14 cellular contexts compared by ENCODE assay signal in the genomic region with DNA sequence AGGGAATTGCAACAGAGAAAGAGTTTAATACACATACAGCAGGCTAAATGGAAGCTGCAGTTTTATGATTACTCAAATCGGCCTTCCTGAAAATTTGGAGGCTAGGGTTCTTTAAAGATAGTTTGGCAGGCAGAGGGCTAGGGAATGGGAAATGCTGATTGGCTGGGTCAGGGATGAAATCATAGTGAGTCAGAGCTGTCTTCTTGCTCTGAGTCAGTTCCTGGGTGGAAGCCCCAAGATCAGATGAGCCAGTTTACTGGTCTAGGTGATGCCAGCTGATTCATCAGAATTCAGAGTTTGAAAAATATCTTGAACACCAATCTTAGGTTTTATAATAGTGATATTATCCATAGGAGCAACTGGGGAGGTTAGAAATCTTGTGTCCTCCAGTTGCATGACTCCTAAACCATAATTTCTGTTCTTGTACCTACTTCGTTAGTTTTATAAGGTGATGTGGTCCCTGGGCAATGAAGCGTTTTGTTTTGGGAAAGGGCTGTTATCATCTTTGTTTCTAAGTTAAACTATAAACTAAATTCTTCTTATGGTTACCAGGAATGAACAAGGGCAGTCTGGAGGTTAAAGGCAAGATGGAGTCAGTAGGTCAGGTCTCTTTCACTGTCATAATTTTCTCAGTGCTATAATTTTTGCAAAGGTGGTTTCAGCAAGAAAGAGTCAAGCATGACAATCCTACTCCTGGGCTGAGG.
DNase-seq lines count a peak whose midpoint lies in the region; ATAC-seq, FAIRE-seq and TF ChIP-seq lines count a peak whose summit lies in the region.
"Had no signal": no experiment of that assay in that cellular context is flagged by ENCODE, and none has a peak within 500 bp of the region (broad histone marks: within the 10 kb centered on the region; RNA-seq: fewer than 3 reads in every experiment).

No MANE protein-coding gene starts in this region.

- in situ Hi-C loops in GM12878 (cut with MboI) = no loop called here

- H3K27ac Mint-ChIP-seq in mesothelial cell of epicardium = no peak overlapping the region
- H3K27ac Mint-ChIP-seq: CD4-positive, alpha-beta memory T cell; T-cell had no signal

- POLR2A ChIA-PET in GM12878 (lab: Charles Lee) = no interaction called here

- intact Hi-C loops in GM12878 (cut with micrococcal nuclease; ENCODE audit: unreplicated experiment) (no loop called here), body of pancreas (cut with DNase I) (no loop called here), ascending aorta (cut with DNase I) (no loop called here)

- H3K4me3 ChIP-seq in GM12878 = no peak overlapping the region
- no peak overlapping the region for H3K4me3 ChIP-seq in skeletal muscle cell (ENCODE audit: low read depth, low read length)
- no peak overlapping the region for H3K4me3 ChIP-seq in body of pancreas
- no peak overlapping the region for H3K4me3 ChIP-seq in ascending aorta

- CTCF ChIA-PET in GM12878 (lab: Yijun Ruan, JAX) = no interaction called here

- RAD21 ChIA-PET in GM12878 (lab: Charles Lee; ENCODE audit: unreplicated experiment) = no interaction called here

- H3K4me3 Mint-ChIP-seq in mesothelial cell of epicardium = no peak overlapping the region
- H3K4me3 Mint-ChIP-seq: CD4-positive, alpha-beta memory T cell; T-cell had no signal

- H3K9me3 Mint-ChIP-seq in mesothelial cell of epicardium = peaks cover 29% of the 10 kb centered on the region

- peaks cover 3% of the 10 kb centered on the region for H3K4me1 Mint-ChIP-seq in mesothelial cell of epicardium
- H3K4me1 Mint-ChIP-seq: CD4-positive, alpha-beta memory T cell had no signal

- H4K20me1 ChIP-seq in GM12878 (ENCODE audit: control insufficient read depth, insufficient read depth) = no peaks in the 10 kb centered on the region

- no peak overlapping the region for H3K4me2 ChIP-seq in GM12878 (ENCODE audit: control insufficient read depth, insufficient read depth)

- no peaks in the 10 kb centered on the region for H3K27me3 Mint-ChIP-seq in mesothelial cell of epicardium (ENCODE audit: low read depth)

- BruUV-seq in GM12878 (replicated peaks; lab: Mats Ljungman, UMichigan) = no TSS peak

- no peak overlapping the region for H3K27ac ChIP-seq in GM12878 (ENCODE audit: control insufficient read depth, insufficient read depth)
- H3K27ac ChIP-seq in body of pancreas = no peak overlapping the region
- no peak overlapping the region for H3K27ac ChIP-seq in ascending aorta
- H3K27ac ChIP-seq: parathyroid adenoma had no signal

- TF ChIP-seq RAD21 in GM12878 (IDR thresholded peaks at IDR 0.05; ENCODE audit: insufficient read depth, low read depth, low read length) = no peak

- TF ChIP-seq POLR2A in GM12878 (IDR thresholded peaks at IDR 0.05; ENCODE audit: low read depth, low read length) = no peak
- TF ChIP-seq POLR2A in body of pancreas (IDR thresholded peaks at IDR 0.05) = no peak

- TF ChIP-seq EP300 in GM12878 (IDR thresholded peaks at IDR 0.05; ENCODE audit: borderline replicate concordance in 1 of 2, control insufficient read depth in 1 of 2, low read depth in 2 of 2, low read length in 2 of 2) = no peak

- 54% methylated on average over 3 of the region's 3 CpGs for WGBS in GM12878 (ENCODE audit: insufficient coverage, insufficient replicate concordance, low lambda C conversion rate, missing lambda C conversion rate)
- WGBS in body of pancreas, 2 donors = 82 to 88% methylated on average over 3 of the region's 3 CpGs

- H3K36me3 Mint-ChIP-seq in mesothelial cell of epicardium = no peaks in the 10 kb centered on the region
- H3K36me3 Mint-ChIP-seq: CD4-positive, alpha-beta memory T cell; T-cell had no signal

- no peak overlapping the region for H2AFZ ChIP-seq in GM12878 (ENCODE audit: control insufficient read depth, low read depth, low read length)
- H2AFZ ChIP-seq: parathyroid adenoma had no signal

- TF ChIP-seq CTCF in GM12878 (IDR thresholded peaks at IDR 0.05 in 2 of 3, conservative IDR thresholded peaks at IDR 0.05 in 1 of 3; ENCODE audit: control insufficient read depth in 2 of 3, extremely low read depth in 1 of 3, insufficient read depth in 1 of 3, low read depth in 3 of 3, low read length in 3 of 3) (no peak), mesothelial cell of epicardium (IDR thresholded peaks at IDR 0.05; ENCODE audit: unreplicated experiment) (no peak), body of pancreas (IDR thresholded peaks at IDR 0.05) (no peak), ascending aorta (IDR thresholded peaks at IDR 0.05) (no peak)

- peak; percentile 34 for DNase-seq in EH (ENCODE audit: low read depth)
- DNase-seq in M059J (ENCODE audit: low read depth) = peak; percentile 14
- DNase-seq in GM12878 (ENCODE audit: low read depth, low spot score) = no peak
- peak; percentile 12 for DNase-seq in skeletal muscle cell (ENCODE audit: low read depth)
- no peak for DNase-seq in mesothelial cell of epicardium (ENCODE audit: low spot score in 2 of 2, unreplicated experiment in 2 of 2)
- DNase-seq in body of pancreas = no peak
- no peak for DNase-seq in ascending aorta (ENCODE audit: low spot score in 2 of 2)
- DNase-seq: CD4-positive, alpha-beta memory T cell; midbrain; NCI-H446; T-cell had no signal

- ATAC-seq in GM12878 (no peak), GM21423 (IDR thresholded peaks at IDR 0.05; ENCODE audit: unreplicated experiment) (no peak), body of pancreas (no peak)
- ATAC-seq: T-cell had no signal

- no peaks in the 10 kb centered on the region for H3K79me2 ChIP-seq in GM12878 (ENCODE audit: control insufficient read depth, insufficient read depth, low read length)
- H3K79me2 ChIP-seq: parathyroid adenoma had no signal

- H3K9me3 ChIP-seq in GM12878 (replicated peaks; ENCODE audit: control insufficient read depth, insufficient read depth, low read length) (no peaks in the 10 kb centered on the region; the same call in 2 of the 3 replicates), body of pancreas (no peaks in the 10 kb centered on the region), ascending aorta (peaks cover 0 to 6% of the 10 kb centered on the region in 2 donors)

- H3K27me3 ChIP-seq in GM12878 (replicated peaks in 1 of 2; ENCODE audit: control insufficient read depth in 2 of 2, insufficient read depth in 2 of 2, low read length in 1 of 2) (no peaks in the 10 kb centered on the region; a peak in 1 of 4 replicates), body of pancreas (no peaks in the 10 kb centered on the region), ascending aorta (no peaks in the 10 kb centered on the region)

- H3K4me1 ChIP-seq in GM12878 (ENCODE audit: control insufficient read depth, insufficient read depth, low read length) (no peaks in the 10 kb centered on the region), body of pancreas (no peaks in the 10 kb centered on the region), ascending aorta (no peaks in the 10 kb centered on the region)
- H3K4me1 ChIP-seq: parathyroid adenoma had no signal

- no peak for FAIRE-seq in GM12878 (lab: Jason Lieb, UNC)
- FAIRE-seq: endothelial cell of umbilical vein had no signal

- H3K9ac ChIP-seq in GM12878 (ENCODE audit: control insufficient read depth, insufficient read depth, low read length) = no peak overlapping the region
- H3K9ac ChIP-seq: parathyroid adenoma had no signal

- SMC1A ChIA-PET in GM12878 (lab: Charles Lee; ENCODE audit: uncharacterized antibody, unreplicated experiment) = no interaction called here

- H3K36me3 ChIP-seq in GM12878 (ENCODE audit: control insufficient read depth in 2 of 2, insufficient read depth in 2 of 2, low read length in 1 of 2) (no peaks in the 10 kb centered on the region), body of pancreas (replicated peaks in 1 of 2; ENCODE audit: insufficient read depth in 1 of 2, low read depth in 2 of 2) (no peaks in the 10 kb centered on the region), ascending aorta (no peaks in the 10 kb centered on the region)

TF ChIP-seq in GM12878, 131 proteins besides CTCF, POLR2A, EP300 and RAD21:
- TF ChIP-seq JUNB (IDR thresholded peaks at IDR 0.05) (peak; percentile 37; the same call in 1 of the 2 replicates), SPI1 (IDR thresholded peaks at IDR 0.05; ENCODE audit: borderline replicate concordance, insufficient read depth, low read depth, low read length) (no peak), SRF (IDR thresholded peaks at IDR 0.05; ENCODE audit: low read depth in 2 of 2, low read length in 2 of 2) (no peak), NR2C2 (IDR thresholded peaks at IDR 0.05; ENCODE audit: borderline replicate concordance, control insufficient read depth, insufficient read length, low read depth) (no peak)
- TF ChIP-seq, protein P1, sequence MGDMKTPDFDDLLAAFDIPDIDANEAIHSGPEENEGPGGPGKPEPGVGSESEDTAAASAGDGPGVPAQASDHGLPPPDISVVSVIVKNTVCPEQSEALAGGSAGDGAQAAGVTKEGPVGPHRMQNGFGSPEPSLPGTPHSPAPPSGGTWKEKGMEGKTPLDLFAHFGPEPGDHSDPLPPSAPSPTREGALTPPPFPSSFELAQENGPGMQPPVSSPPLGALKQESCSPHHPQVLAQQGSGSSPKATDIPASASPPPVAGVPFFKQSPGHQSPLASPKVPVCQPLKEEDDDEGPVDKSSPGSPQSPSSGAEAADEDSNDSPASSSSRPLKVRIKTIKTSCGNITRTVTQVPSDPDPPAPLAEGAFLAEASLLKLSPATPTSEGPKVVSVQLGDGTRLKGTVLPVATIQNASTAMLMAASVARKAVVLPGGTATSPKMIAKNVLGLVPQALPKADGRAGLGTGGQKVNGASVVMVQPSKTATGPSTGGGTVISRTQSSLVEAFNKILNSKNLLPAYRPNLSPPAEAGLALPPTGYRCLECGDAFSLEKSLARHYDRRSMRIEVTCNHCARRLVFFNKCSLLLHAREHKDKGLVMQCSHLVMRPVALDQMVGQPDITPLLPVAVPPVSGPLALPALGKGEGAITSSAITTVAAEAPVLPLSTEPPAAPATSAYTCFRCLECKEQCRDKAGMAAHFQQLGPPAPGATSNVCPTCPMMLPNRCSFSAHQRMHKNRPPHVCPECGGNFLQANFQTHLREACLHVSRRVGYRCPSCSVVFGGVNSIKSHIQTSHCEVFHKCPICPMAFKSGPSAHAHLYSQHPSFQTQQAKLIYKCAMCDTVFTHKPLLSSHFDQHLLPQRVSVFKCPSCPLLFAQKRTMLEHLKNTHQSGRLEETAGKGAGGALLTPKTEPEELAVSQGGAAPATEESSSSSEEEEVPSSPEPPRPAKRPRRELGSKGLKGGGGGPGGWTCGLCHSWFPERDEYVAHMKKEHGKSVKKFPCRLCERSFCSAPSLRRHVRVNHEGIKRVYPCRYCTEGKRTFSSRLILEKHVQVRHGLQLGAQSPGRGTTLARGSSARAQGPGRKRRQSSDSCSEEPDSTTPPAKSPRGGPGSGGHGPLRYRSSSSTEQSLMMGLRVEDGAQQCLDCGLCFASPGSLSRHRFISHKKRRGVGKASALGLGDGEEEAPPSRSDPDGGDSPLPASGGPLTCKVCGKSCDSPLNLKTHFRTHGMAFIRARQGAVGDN (IDR thresholded peaks at IDR 0.05) = no peak

Comparison
In these comparisons a context has a peak if more than half of its experiments do, and no peak if none do; other contexts are left out.
1. DNase-seq: peak in EH (single experiment), M059J (single experiment) and skeletal muscle cell (single experiment); none in GM12878 (single experiment), mesothelial cell of epicardium (0 of 2), body of pancreas (0 of 4) and ascending aorta (0 of 2).